ENCODE assay signal across 29 cellular contexts in the genomic region with DNA sequence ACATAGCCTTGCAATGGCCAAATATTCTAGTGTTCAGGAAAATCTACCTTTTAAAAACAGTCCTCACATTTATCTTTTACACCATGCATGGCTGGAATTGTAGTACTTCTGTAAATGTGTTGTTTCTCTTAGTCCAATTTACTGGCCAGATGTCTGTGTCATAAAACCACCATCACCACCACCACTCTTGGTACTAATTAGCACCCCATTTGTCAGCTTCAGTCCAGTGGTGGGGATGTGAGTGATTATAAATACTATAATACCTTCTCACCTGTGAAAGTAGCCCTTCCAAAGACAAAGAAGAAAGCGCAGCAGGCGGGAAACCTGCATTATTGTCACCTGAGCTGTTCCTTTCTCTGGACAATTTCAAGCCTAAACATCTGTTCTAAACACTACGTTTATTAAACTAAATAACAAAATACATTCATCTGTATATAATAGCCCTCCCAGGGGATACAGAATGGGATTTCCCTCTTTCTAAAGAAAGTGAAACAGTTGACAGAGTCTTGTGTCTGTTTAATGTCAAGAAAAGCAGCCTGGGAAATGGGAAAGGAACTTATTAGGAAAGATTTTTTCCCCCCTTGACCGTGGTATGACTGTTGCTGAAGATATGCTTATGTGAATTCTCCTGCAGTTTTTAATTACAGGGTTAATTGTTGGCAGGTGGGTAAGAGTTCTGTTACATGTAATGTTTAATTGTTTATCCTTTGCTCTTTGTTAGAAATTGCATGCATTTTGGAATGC.
DNase-seq lines count a peak whose midpoint lies in the region; TF ChIP-seq lines count a peak whose summit lies in the region.
"Had no signal": no experiment of that assay in that cellular context is flagged by ENCODE, and none has a peak within 500 bp of the region (broad histone marks: within the 10 kb centered on the region; RNA-seq: fewer than 3 reads in every experiment).

No MANE protein-coding gene starts in this region.

- H3K79me2 ChIP-seq in SK-N-SH (ENCODE audit: insufficient read depth) (no peaks in the 10 kb centered on the region), hepatocyte (no peaks in the 10 kb centered on the region)

- TF ChIP-seq RAD21 in SK-N-SH (IDR thresholded peaks at IDR 0.05; ENCODE audit: low read length) = no peak

- peak; percentile 1 for DNase-seq in NCI-H2227 (lab: John Stamatoyannopoulos, UW; ENCODE audit: unreplicated experiment)
- DNase-seq in NCI-H2227 treated with DMSO at 0.1 percent for 48 hours (lab: John Stamatoyannopoulos, UW) = no peak
- peak; percentile 20 for DNase-seq in NCI-H2081 treated with DMSO at 0.1 percent for 48 hours (lab: John Stamatoyannopoulos, UW)
- peak; percentile 4 for DNase-seq in SK-N-SH
- DNase-seq in hepatocyte (ENCODE audit: low spot score) = peak; percentile 6
- no peak for DNase-seq in SHP77 treated with DMSO at 0.1 percent for 48 hours (lab: John Stamatoyannopoulos, UW)
- DNase-seq in NCI-H2029 treated with DMSO at 0.1 percent for 48 hours (lab: John Stamatoyannopoulos, UW) = no peak
- no peak for DNase-seq in stimulated activated CD4-positive, alpha-beta T cell treated with anti-CD3 and anti-CD28 coated beads, Interleukin-2, amount 100 ng/mL, for 24 hours
- DNase-seq: activated B cell treated with CpG ODN at 0.5 μM for 24 hours; activated CD4-positive, alpha-beta T cell treated with anti-CD3 and anti-CD28 coated beads, Interleukin-2, amount 50 U/mL, for 1 hour; activated gamma-delta T cell treated with Interleukin-2 at 50 U/mL for 16 hours; activated naive CD8-positive, alpha-beta T cell treated with anti-CD3 and anti-CD28 coated beads, Interleukin-2, amount 10 ng/mL, durations not matched to agents 7 days and 5 days; activated T-cell treated with anti-CD3 and anti-CD28 coated beads, Interleukin-2, amount 50 U/mL, for 48 hours; caudate nucleus; CD8-positive, alpha-beta T cell; DMS153; effector CD8-positive, alpha-beta T cell; HCEC 1CT; islet precursor cell; Kasumi-1; left lung; NCI-H1694 treated with DMSO at 0.1 percent for 48 hours; NCI-H82; RPMI8226; transverse colon had no signal

- 46% methylated on average over 4 of the region's 4 CpGs for WGBS in SK-N-SH (ENCODE audit: low lambda C conversion rate)
- 56% methylated on average over 4 of the region's 4 CpGs for WGBS in hepatocyte (ENCODE audit: low lambda C conversion rate, missing lambda C conversion rate)

- CTCF ChIA-PET in SK-N-SH (lab: Yijun Ruan, JAX) = no interaction called here

- POLR2A ChIA-PET in SK-N-SH (lab: Yijun Ruan, JAX) = no interaction called here

- H2AFZ ChIP-seq in SK-N-SH (ENCODE audit: low read depth) = no peak overlapping the region
- H2AFZ ChIP-seq in hepatocyte = no peak overlapping the region

- H3K9ac ChIP-seq in SK-N-SH = no peak overlapping the region

- no peaks in the 10 kb centered on the region for H4K20me1 ChIP-seq in SK-N-SH (ENCODE audit: insufficient read depth)
- H4K20me1 ChIP-seq in hepatocyte (ENCODE audit: insufficient read depth, poor library complexity, severe bottlenecking) = no peaks in the 10 kb centered on the region

- H3K9me3 ChIP-seq in SK-N-SH = no peaks in the 10 kb centered on the region
- H3K9me3 ChIP-seq in hepatocyte (ENCODE audit: low read depth) = no peaks in the 10 kb centered on the region
- H3K9me3 ChIP-seq: A549, left lung, SJSA1, transverse colon had no signal

- H3K4me3 ChIP-seq in SK-N-SH (ENCODE audit: low read depth in 2 of 2, low read length in 1 of 2) = no peak overlapping the region
- no peak overlapping the region for H3K4me3 ChIP-seq in hepatocyte
- H3K4me3 ChIP-seq: A549, coronary artery, left lung, SJSA1, transverse colon had no signal

- no peaks in the 10 kb centered on the region for H3F3A ChIP-seq in SK-N-SH (replicated peaks; ENCODE audit: insufficient read depth)

- H3K27me3 ChIP-seq in SK-N-SH (ENCODE audit: insufficient read depth) (no peaks in the 10 kb centered on the region), hepatocyte (no peaks in the 10 kb centered on the region)
- H3K27me3 ChIP-seq: left lung, SJSA1, transverse colon had no signal

- H3K36me3 ChIP-seq in SK-N-SH (replicated peaks in 1 of 2; ENCODE audit: control insufficient read depth in 1 of 2, insufficient read depth in 2 of 2, low read length in 1 of 2) (no peaks in the 10 kb centered on the region), hepatocyte (replicated peaks; ENCODE audit: insufficient read depth, low read depth) (no peaks in the 10 kb centered on the region)
- H3K36me3 ChIP-seq: left lung, SJSA1, transverse colon had no signal

- TF ChIP-seq CTCF in SK-N-SH (IDR thresholded peaks at IDR 0.05) (no peak), hepatocyte (IDR thresholded peaks at IDR 0.05; ENCODE audit: poor library complexity) (no peak)

- no peak overlapping the region for H3K4me2 ChIP-seq in SK-N-SH
- H3K4me2 ChIP-seq in hepatocyte = peak overlapping the region; percentile 12
- H3K4me2 ChIP-seq: A549 had no signal

- no peak for TF ChIP-seq EP300 in SK-N-SH (IDR thresholded peaks at IDR 0.05; ENCODE audit: borderline replicate concordance in 1 of 2, low read depth in 1 of 2, low read length in 1 of 2)

- H3K4me1 ChIP-seq in SK-N-SH (ENCODE audit: control insufficient read depth in 1 of 2, insufficient read depth in 2 of 2, low read depth in 1 of 2, low read length in 1 of 2) = peaks cover 0 to 3% of the 10 kb centered on the region in 2 experiments; a peak in 2 of 4 replicates
- no peaks in the 10 kb centered on the region for H3K4me1 ChIP-seq in hepatocyte (ENCODE audit: insufficient read depth)
- H3K4me1 ChIP-seq: A549, left lung, SJSA1, transverse colon had no signal

- H3K9me2 ChIP-seq in SK-N-SH = no peaks in the 10 kb centered on the region
- H3K9me2 ChIP-seq in hepatocyte (replicated peaks; ENCODE audit: insufficient read depth) = no peaks in the 10 kb centered on the region

- peak overlapping the region in 1 of 2 experiments; percentile 28; a peak in 2 of 4 replicates for H3K27ac ChIP-seq in SK-N-SH (ENCODE audit: low read depth in 2 of 2, low read length in 1 of 2)
- no peak overlapping the region for H3K27ac ChIP-seq in hepatocyte
- H3K27ac ChIP-seq: A549, coronary artery, epithelial cell of prostate, left lung, SJSA1, transverse colon had no signal

TF ChIP-seq in SK-N-SH, 30 proteins besides CTCF, POLR2A, EP300 and RAD21:
- TF ChIP-seq, protein P1, sequence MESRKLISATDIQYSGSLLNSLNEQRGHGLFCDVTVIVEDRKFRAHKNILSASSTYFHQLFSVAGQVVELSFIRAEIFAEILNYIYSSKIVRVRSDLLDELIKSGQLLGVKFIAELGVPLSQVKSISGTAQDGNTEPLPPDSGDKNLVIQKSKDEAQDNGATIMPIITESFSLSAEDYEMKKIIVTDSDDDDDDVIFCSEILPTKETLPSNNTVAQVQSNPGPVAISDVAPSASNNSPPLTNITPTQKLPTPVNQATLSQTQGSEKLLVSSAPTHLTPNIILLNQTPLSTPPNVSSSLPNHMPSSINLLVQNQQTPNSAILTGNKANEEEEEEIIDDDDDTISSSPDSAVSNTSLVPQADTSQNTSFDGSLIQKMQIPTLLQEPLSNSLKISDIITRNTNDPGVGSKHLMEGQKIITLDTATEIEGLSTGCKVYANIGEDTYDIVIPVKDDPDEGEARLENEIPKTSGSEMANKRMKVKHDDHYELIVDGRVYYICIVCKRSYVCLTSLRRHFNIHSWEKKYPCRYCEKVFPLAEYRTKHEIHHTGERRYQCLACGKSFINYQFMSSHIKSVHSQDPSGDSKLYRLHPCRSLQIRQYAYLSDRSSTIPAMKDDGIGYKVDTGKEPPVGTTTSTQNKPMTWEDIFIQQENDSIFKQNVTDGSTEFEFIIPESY (IDR thresholded peaks at IDR 0.05; ENCODE audit: borderline replicate concordance, low read depth) = no peak
- TF ChIP-seq FOXM1 (IDR thresholded peaks at IDR 0.05; ENCODE audit: low read depth) (no peak), POLR2AphosphoS5 (IDR thresholded peaks at IDR 0.05; ENCODE audit: low read depth, low read length) (no peak), TEAD4 (IDR thresholded peaks at IDR 0.05; ENCODE audit: borderline replicate concordance, insufficient read depth) (no peak), JUND (IDR thresholded peaks at IDR 0.05) (0 out of 2 replicates have a peak, but pooled peaks have one; percentile 7), TCF12 (IDR thresholded peaks at IDR 0.05) (peak; percentile 71), MEF2A (IDR thresholded peaks at IDR 0.05; ENCODE audit: borderline replicate concordance, low read depth) (no peak)
- TF ChIP-seq, protein P2, sequence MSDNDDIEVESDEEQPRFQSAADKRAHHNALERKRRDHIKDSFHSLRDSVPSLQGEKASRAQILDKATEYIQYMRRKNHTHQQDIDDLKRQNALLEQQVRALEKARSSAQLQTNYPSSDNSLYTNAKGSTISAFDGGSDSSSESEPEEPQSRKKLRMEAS (IDR thresholded peaks at IDR 0.05; ENCODE audit: low read depth) = no peak

Comparison
In these comparisons a context has a peak if more than half of its experiments do, and no peak if none do; other contexts are left out.
1. DNase-seq: peak in NCI-H2227 (single experiment), NCI-H2081 treated with DMSO at 0.1 percent for 48 hours (single experiment), SK-N-SH (single experiment) and hepatocyte (single experiment); none in NCI-H2227 treated with DMSO at 0.1 percent for 48 hours (single experiment), SHP77 treated with DMSO at 0.1 percent for 48 hours (single experiment), NCI-H2029 treated with DMSO at 0.1 percent for 48 hours (single experiment) and stimulated activated CD4-positive, alpha-beta T cell treated with anti-CD3 and anti-CD28 coated beads, Interleukin-2, amount 100 ng/mL, for 24 hours (0 of 2).